2 cellular contexts compared by ENCODE assay signal in genomic region chr1:95028954-95029353, GRCh38.
TF ChIP-seq lines count a peak whose summit lies in the region.

No MANE protein-coding gene starts in this region.

TF ChIP-seq in HEK293, 187 proteins besides CTCF, POLR2A, EP300 and RAD21:
- TF ChIP-seq ZNF704 (tag by site-specific recombination; IDR thresholded peaks at IDR 0.05) (no peak), SETDB1 (IDR thresholded peaks at IDR 0.05; ENCODE audit: insufficient read length, low read length) (peak; percentile 42)
TF ChIP-seq in HEK293: peak in this region for 1.

TF ChIP-seq in K562, 482 proteins besides CTCF, POLR2A, EP300 and RAD21:
- TF ChIP-seq NFYB (IDR thresholded peaks at IDR 0.05; ENCODE audit: extremely low read depth, insufficient read length) (no peak), EGR1 (conservative IDR thresholded peaks at IDR 0.05) (0 out of 2 replicates have a peak, but pooled peaks have one; percentile 5)
TF ChIP-seq in K562: peak in this region for 1.
